Comparison of ENCODE assay signal across 9 cellular contexts in genomic region chr13:60329221-60329983, GRCh38.
DNase-seq lines count a peak whose midpoint lies in the region; ATAC-seq and TF ChIP-seq lines count a peak whose summit lies in the region.
"Had no signal": no experiment of that assay in that cellular context is flagged by ENCODE, and none has a peak within 500 bp of the region (broad histone marks: within the 10 kb centered on the region; RNA-seq: fewer than 3 reads in every experiment).

No MANE protein-coding gene starts in this region.

- intact Hi-C loops in Panc1 (cut with micrococcal nuclease; ENCODE audit: unreplicated experiment), result no loop called here

- in situ Hi-C loops in Panc1 (cut with HindIII; ENCODE audit: low pct_unique_long_range_greater_than_20kb, low sequenced_read_pairs), result no loop called here

- no TSS peak for BruUV-seq in Panc1 (replicated peaks; lab: Mats Ljungman, UMichigan)

- peak; percentile 70 for TF ChIP-seq CTCF in Panc1 (IDR thresholded peaks at IDR 0.05)
- TF ChIP-seq CTCF in fibroblast of mammary gland (conservative IDR thresholded peaks at IDR 0.05; ENCODE audit: control insufficient read depth, insufficient read depth, low read depth, low read length), result peak; percentile 34

- H3K27me3 ChIP-seq in Panc1 (ENCODE audit: control insufficient read depth, insufficient read depth, low read length), result no peaks in the 10 kb centered on the region
- H3K27me3 ChIP-seq: BLaER1 treated with 17β-estradiol and CSF1 and Interleukin-3, amounts not matched to agents 10 nM and 100 nM had no signal

- no peaks in the 10 kb centered on the region for H3K36me3 ChIP-seq in Panc1 (ENCODE audit: control insufficient read depth, insufficient read depth, low read length)
- H3K36me3 ChIP-seq: BLaER1 treated with 17β-estradiol and CSF1 and Interleukin-3, amounts not matched to agents 10 nM and 100 nM had no signal

- peak; percentile 33 to 51 for DNase-seq in NCI-H2081 (lab: John Stamatoyannopoulos, UW)
- DNase-seq in NCI-H2081 treated with DMSO at 0.1 percent for 48 hours (lab: John Stamatoyannopoulos, UW), result no peak
- peak; percentile 26 for DNase-seq in LHCN-M2 (ENCODE audit: low read depth)
- peak; percentile 10 for DNase-seq in Panc1 (ENCODE audit: low read depth, low spot score)
- peak; percentile 25 for DNase-seq in fibroblast of mammary gland (ENCODE audit: low read depth)
- DNase-seq in smooth muscle cell of the brain vasculature (ENCODE audit: low read depth, low spot score), result peak; percentile 9
- no peak for DNase-seq in NK-92 treated with Interleukin-12 subunit alpha and Interleukin-12 subunit beta, amount 100 ng/mL, for 24 hours (lab: John Stamatoyannopoulos, UW)

- POLR2A ChIA-PET in Panc1 (lab: Charles Lee), result no interaction called here

- CTCF ChIA-PET in Panc1 (lab: Charles Lee), result no interaction called here

- H3K27ac ChIP-seq in Panc1 (ENCODE audit: low read length), result no peak overlapping the region
- H3K27ac ChIP-seq: BLaER1 treated with 17β-estradiol and CSF1 and Interleukin-3, amounts not matched to agents 10 nM and 100 nM had no signal

- no peak overlapping the region for H3K4me3 ChIP-seq in Panc1 (ENCODE audit: low read depth in 2 of 2, low read length in 2 of 2)
- no peak overlapping the region for H3K4me3 ChIP-seq in fibroblast of mammary gland (ENCODE audit: control insufficient read depth, low read depth, low read length)
- H3K4me3 ChIP-seq: BLaER1 treated with 17β-estradiol and CSF1 and Interleukin-3, amounts not matched to agents 10 nM and 100 nM had no signal

- H3K9me3 ChIP-seq in Panc1 (ENCODE audit: control insufficient read depth, insufficient read depth, low read depth, low read length), result no peaks in the 10 kb centered on the region

- H3K4me1 ChIP-seq in Panc1 (ENCODE audit: control insufficient read depth, insufficient read depth, low read length), result no peaks in the 10 kb centered on the region

- peak; percentile 62 for ATAC-seq in GM21619 (IDR thresholded peaks at IDR 0.05; ENCODE audit: unreplicated experiment)
- peak; percentile 62; the same call in 1 of the 2 replicates for ATAC-seq in Panc1

Comparison
In these comparisons a context has a peak if more than half of its experiments do, and no peak if none do; other contexts are left out.
1. DNase-seq: peak in NCI-H2081 (2 of 2), LHCN-M2 (single experiment), Panc1 (single experiment), fibroblast of mammary gland (single experiment) and smooth muscle cell of the brain vasculature (single experiment); none in NCI-H2081 treated with DMSO at 0.1 percent for 48 hours (single experiment) and NK-92 treated with Interleukin-12 subunit alpha and Interleukin-12 subunit beta, amount 100 ng/mL, for 24 hours (single experiment).